1 cellular context compared by ENCODE assay signal in the genomic region with DNA sequence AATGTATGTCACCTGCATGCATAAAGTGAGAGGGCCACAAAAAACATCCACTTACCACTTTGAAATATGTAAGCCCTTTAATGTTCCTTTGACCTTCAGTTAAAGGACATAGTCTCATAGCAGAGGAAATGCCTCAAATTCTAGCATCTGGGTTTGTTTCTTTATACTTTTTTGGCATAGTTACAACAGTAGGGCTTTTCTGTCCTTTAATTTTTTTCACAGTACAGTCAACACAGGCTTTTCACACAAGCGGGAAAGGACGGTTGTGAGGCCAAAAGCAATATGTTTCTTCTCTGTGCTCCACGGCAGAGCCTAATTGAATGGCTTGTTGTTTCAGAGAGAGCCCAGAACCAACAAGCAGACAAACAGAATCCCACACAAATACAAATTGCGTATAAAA.
TF ChIP-seq lines count a peak whose summit lies in the region.

No MANE protein-coding gene starts in this region.

TF ChIP-seq in A549, 52 proteins besides CTCF, POLR2A, EP300 and RAD21 (continued from another document):
- TF ChIP-seq, protein P1, sequence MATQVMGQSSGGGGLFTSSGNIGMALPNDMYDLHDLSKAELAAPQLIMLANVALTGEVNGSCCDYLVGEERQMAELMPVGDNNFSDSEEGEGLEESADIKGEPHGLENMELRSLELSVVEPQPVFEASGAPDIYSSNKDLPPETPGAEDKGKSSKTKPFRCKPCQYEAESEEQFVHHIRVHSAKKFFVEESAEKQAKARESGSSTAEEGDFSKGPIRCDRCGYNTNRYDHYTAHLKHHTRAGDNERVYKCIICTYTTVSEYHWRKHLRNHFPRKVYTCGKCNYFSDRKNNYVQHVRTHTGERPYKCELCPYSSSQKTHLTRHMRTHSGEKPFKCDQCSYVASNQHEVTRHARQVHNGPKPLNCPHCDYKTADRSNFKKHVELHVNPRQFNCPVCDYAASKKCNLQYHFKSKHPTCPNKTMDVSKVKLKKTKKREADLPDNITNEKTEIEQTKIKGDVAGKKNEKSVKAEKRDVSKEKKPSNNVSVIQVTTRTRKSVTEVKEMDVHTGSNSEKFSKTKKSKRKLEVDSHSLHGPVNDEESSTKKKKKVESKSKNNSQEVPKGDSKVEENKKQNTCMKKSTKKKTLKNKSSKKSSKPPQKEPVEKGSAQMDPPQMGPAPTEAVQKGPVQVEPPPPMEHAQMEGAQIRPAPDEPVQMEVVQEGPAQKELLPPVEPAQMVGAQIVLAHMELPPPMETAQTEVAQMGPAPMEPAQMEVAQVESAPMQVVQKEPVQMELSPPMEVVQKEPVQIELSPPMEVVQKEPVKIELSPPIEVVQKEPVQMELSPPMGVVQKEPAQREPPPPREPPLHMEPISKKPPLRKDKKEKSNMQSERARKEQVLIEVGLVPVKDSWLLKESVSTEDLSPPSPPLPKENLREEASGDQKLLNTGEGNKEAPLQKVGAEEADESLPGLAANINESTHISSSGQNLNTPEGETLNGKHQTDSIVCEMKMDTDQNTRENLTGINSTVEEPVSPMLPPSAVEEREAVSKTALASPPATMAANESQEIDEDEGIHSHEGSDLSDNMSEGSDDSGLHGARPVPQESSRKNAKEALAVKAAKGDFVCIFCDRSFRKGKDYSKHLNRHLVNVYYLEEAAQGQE (IDR thresholded peaks at IDR 0.05): no peak
- no peak for TF ChIP-seq TFCP2L1 (CRISPR knock-in tag; IDR thresholded peaks at IDR 0.05)
TF ChIP-seq in A549: peak in this region for 3.
